ENCODE assay signal across 17 cellular contexts in genomic region chr10:123836418-123837145, GRCh38. TPM values are rescaled to one million over a fixed set of nuclear protein-coding genes. Genes with fewer than 3 reads are reported as not detected.
A peak's percentile ranks its signal among the peaks of the same experiment; 100 is the strongest.
DNase-seq lines count a peak whose midpoint lies in the region; ATAC-seq and TF ChIP-seq lines count a peak whose summit lies in the region.
"Had no signal": no experiment of that assay in that cellular context is flagged by ENCODE, and none has a peak within 500 bp of the region (broad histone marks: within the 10 kb centered on the region; RNA-seq: fewer than 3 reads in every experiment).

No MANE protein-coding gene starts in this region.

- H3K14ac ChIP-seq in neuronal stem cell (ENCODE audit: low read length), result peak overlapping the region; percentile 11

- H3K27me3 ChIP-seq in neuronal stem cell (ENCODE audit: control insufficient read depth in 3 of 3, insufficient read depth in 3 of 3, low read depth in 1 of 3, low read length in 3 of 3), result peaks cover 0 to 2% (median 0%) of the 10 kb centered on the region in 3 experiments
- no peaks in the 10 kb centered on the region for H3K27me3 ChIP-seq in stomach smooth muscle (ENCODE audit: control insufficient read depth in 1 of 2, insufficient read depth in 2 of 2, low read length in 2 of 2)
- H3K27me3 ChIP-seq in foreskin keratinocyte, result peaks cover 26% of the 10 kb centered on the region

- H3K4me1 ChIP-seq in neuronal stem cell (ENCODE audit: control insufficient read depth in 2 of 2, insufficient read depth in 1 of 2, low read depth in 1 of 2, low read length in 2 of 2) (no peaks in the 10 kb centered on the region), stomach smooth muscle (ENCODE audit: control insufficient read depth, insufficient read depth, low read length) (peaks cover 44% of the 10 kb centered on the region), foreskin keratinocyte (no peaks in the 10 kb centered on the region)

- H3K79me1 ChIP-seq in neuronal stem cell (ENCODE audit: low read depth, low read length), result no peaks in the 10 kb centered on the region

- H2BK12ac ChIP-seq in neuronal stem cell (ENCODE audit: low read length), result no peak overlapping the region

- no peak overlapping the region for H3K4me3 Mint-ChIP-seq in stimulated activated naive CD8-positive, alpha-beta T cell treated with anti-CD3 and anti-CD28 coated beads, Interleukin-15, amount 100 ng/mL, for 72 hours
- H3K4me3 Mint-ChIP-seq: CD8-positive, alpha-beta T cell had no signal

- H3K36me3 ChIP-seq in neuronal stem cell (replicated peaks in 1 of 2; ENCODE audit: control insufficient read depth in 2 of 2, insufficient read depth in 2 of 2, low read length in 2 of 2) (no peaks in the 10 kb centered on the region), stomach smooth muscle (ENCODE audit: control insufficient read depth in 2 of 2, insufficient read depth in 2 of 2, low read length in 2 of 2) (peaks cover 4 to 11% of the 10 kb centered on the region in 2 donors)

- peaks cover 0 to 5% of the 10 kb centered on the region in 2 donors for H3K9me3 Mint-ChIP-seq in stimulated activated naive CD8-positive, alpha-beta T cell treated with anti-CD3 and anti-CD28 coated beads, Interleukin-15, amount 100 ng/mL, for 72 hours
- H3K9me3 Mint-ChIP-seq: CD8-positive, alpha-beta T cell had no signal

- ATAC-seq in stimulated activated naive CD8-positive, alpha-beta T cell treated with anti-CD3 and anti-CD28 coated beads, Interleukin-15, Interleukin-2, amounts not matched to agents 100 U/mL and 50 U/mL, for 24 hours, result peak; percentile 19
- ATAC-seq in stimulated activated naive CD8-positive, alpha-beta T cell treated with anti-CD3 and anti-CD28 coated beads, Interleukin-15, amount 100 ng/mL, for 72 hours, result no peak
- ATAC-seq in HG03025 (IDR thresholded peaks at IDR 0.05; ENCODE audit: low FRiP score, unreplicated experiment), result no peak
- ATAC-seq in foreskin keratinocyte, result no peak
- ATAC-seq: CD8-positive, alpha-beta T cell had no signal

- no peak overlapping the region for H4K8ac ChIP-seq in neuronal stem cell (ENCODE audit: low read depth, low read length)

- no peak overlapping the region for H3K18ac ChIP-seq in neuronal stem cell (ENCODE audit: low read length)

- WGBS in neuronal stem cell (ENCODE audit: extremely low coverage in 2 of 2, insufficient read length in 2 of 2, insufficient replicate concordance in 1 of 2), 2 donors, result no CpG with 5 or more reads among the region's 6 CpGs

- no peak for TF ChIP-seq CTCF in foreskin keratinocyte (conservative IDR thresholded peaks at IDR 0.05)

- no peak overlapping the region for H3K23ac ChIP-seq in neuronal stem cell (ENCODE audit: low read depth, low read length, poor library complexity)

- H3K27ac ChIP-seq in neuronal stem cell (replicated peaks; ENCODE audit: low read length) (no peak overlapping the region), stomach smooth muscle (ENCODE audit: low read length) (peak overlapping the region; percentile 77), foreskin keratinocyte (no peak overlapping the region)
- H3K27ac ChIP-seq: 22Rv1, HL-60 had no signal

- no peak overlapping the region for H3K4me3 ChIP-seq in neuronal stem cell (ENCODE audit: low read length in 2 of 2)
- no peak overlapping the region for H3K4me3 ChIP-seq in stomach smooth muscle (ENCODE audit: low read length in 2 of 2)

- H3K9ac ChIP-seq in neuronal stem cell (ENCODE audit: low read depth, low read length, poor library complexity) (no peak overlapping the region), stomach smooth muscle (ENCODE audit: low read length in 2 of 2) (no peak overlapping the region)

- H3K9me3 ChIP-seq in neuronal stem cell (replicated peaks in 1 of 2; ENCODE audit: control insufficient read depth in 2 of 2, insufficient read depth in 1 of 2, low read depth in 1 of 2, low read length in 2 of 2) (no peaks in the 10 kb centered on the region), stomach smooth muscle (ENCODE audit: control insufficient read depth in 2 of 2, low read length in 2 of 2) (no peaks in the 10 kb centered on the region)

- no peak overlapping the region for H3K4me2 ChIP-seq in neuronal stem cell (ENCODE audit: insufficient read depth, low read length, poor library complexity, severe bottlenecking)

- H3K4ac ChIP-seq in neuronal stem cell (ENCODE audit: low read length), result no peak overlapping the region

- no peak overlapping the region for H3K27ac Mint-ChIP-seq in stimulated activated naive CD8-positive, alpha-beta T cell treated with anti-CD3 and anti-CD28 coated beads, Interleukin-15, amount 100 ng/mL, for 72 hours
- H3K27ac Mint-ChIP-seq: CD14-positive monocyte; CD8-positive, alpha-beta T cell had no signal

- no peak overlapping the region for H4K91ac ChIP-seq in neuronal stem cell (ENCODE audit: low read depth, low read length, poor library complexity)

- no peak overlapping the region for H2BK15ac ChIP-seq in neuronal stem cell (ENCODE audit: low read length)

- H3K4me1 Mint-ChIP-seq in stimulated activated naive CD8-positive, alpha-beta T cell treated with anti-CD3 and anti-CD28 coated beads, Interleukin-15, amount 100 ng/mL, for 72 hours, result no peaks in the 10 kb centered on the region
- H3K4me1 Mint-ChIP-seq: CD14-positive monocyte had no signal

- no peak overlapping the region for H2AFZ ChIP-seq in neuronal stem cell (ENCODE audit: low read length)

- DNase-seq in stimulated activated naive CD8-positive, alpha-beta T cell treated with anti-CD3 and anti-CD28 coated beads, Interleukin-15, Interleukin-2, amounts not matched to agents 100 U/mL and 50 U/mL, for 24 hours, result no peak
- DNase-seq in stimulated activated naive CD8-positive, alpha-beta T cell treated with anti-CD3 and anti-CD28 coated beads, Interleukin-15, amount 100 ng/mL, for 72 hours, result no peak
- DNase-seq in neuronal stem cell (ENCODE audit: low spot score), result no peak
- no peak for DNase-seq in activated CD4-positive, CD25-positive, alpha-beta regulatory T cell (lab: John Stamatoyannopoulos, UW)
- no peak for DNase-seq in NCI-H82 (lab: John Stamatoyannopoulos, UW)
- no peak for DNase-seq in foreskin keratinocyte
- DNase-seq: CD8-positive, alpha-beta T cell; COR-L47; DMS153; DND-41; GDM1 had no signal

- H2BK5ac ChIP-seq in neuronal stem cell (ENCODE audit: low read length), result no peak overlapping the region

- no peak overlapping the region for H2AK5ac ChIP-seq in neuronal stem cell (ENCODE audit: low read depth, low read length)

- no peak overlapping the region for H2BK120ac ChIP-seq in neuronal stem cell (ENCODE audit: low read depth, low read length)

- H3K27me3 Mint-ChIP-seq in stimulated activated naive CD8-positive, alpha-beta T cell treated with anti-CD3 and anti-CD28 coated beads, Interleukin-15, amount 100 ng/mL, for 72 hours, result peaks cover 42% of the 10 kb centered on the region

RNA-seq across cellular contexts. Expression of gene CPXM2, which starts 55.0 kb away (rescaled TPM):
- polyA plus RNA-seq in neuronal stem cell (2013, experiment 1 of 2), result 0.03 TPM
- 0.04 TPM for polyA plus RNA-seq in neuronal stem cell (2013, experiment 2 of 2)
- not detected in 2 replicates for total RNA-seq in foreskin keratinocyte
- not detected in 2 replicates for polyA plus RNA-seq in foreskin keratinocyte
- total RNA-seq: A673; CD8-positive, alpha-beta T cell had no signal
- polyA plus RNA-seq: CD14-positive monocyte had no signal
